Comparison of ENCODE assay signal across 10 cellular contexts in genomic region chr13:110047511-110047910, GRCh38.
A peak's percentile ranks its signal among the peaks of the same experiment; 100 is the strongest.
DNase-seq lines count a peak whose midpoint lies in the region; ATAC-seq and TF ChIP-seq lines count a peak whose summit lies in the region.
"Had no signal": no experiment of that assay in that cellular context is flagged by ENCODE, and none has a peak within 500 bp of the region (broad histone marks: within the 10 kb centered on the region; RNA-seq: fewer than 3 reads in every experiment).

No MANE protein-coding gene starts in this region.

- H3K4me1 ChIP-seq in gastroesophageal sphincter (no peaks in the 10 kb centered on the region), prostate gland (replicated peaks) (no peaks in the 10 kb centered on the region)
- H3K4me1 ChIP-seq: foreskin keratinocyte, suprapubic skin had no signal

- no peak overlapping the region for H3K27ac Mint-ChIP-seq in osteocyte (ENCODE audit: unreplicated experiment)

- ATAC-seq in gastroesophageal sphincter: peak; percentile 66
- ATAC-seq in GM19397 (IDR thresholded peaks at IDR 0.05; ENCODE audit: unreplicated experiment): no peak
- no peak for ATAC-seq in HG03196 (IDR thresholded peaks at IDR 0.05; ENCODE audit: unreplicated experiment)
- ATAC-seq: foreskin keratinocyte had no signal

- H3K4me3 ChIP-seq in gastroesophageal sphincter (no peak overlapping the region), prostate gland (no peak overlapping the region)
- H3K4me3 ChIP-seq: suprapubic skin had no signal

- H3K27me3 ChIP-seq in gastroesophageal sphincter: no peaks in the 10 kb centered on the region
- no peaks in the 10 kb centered on the region for H3K27me3 ChIP-seq in prostate gland (replicated peaks; ENCODE audit: insufficient read depth)
- H3K27me3 ChIP-seq: foreskin keratinocyte, suprapubic skin had no signal

- peaks cover 5% of the 10 kb centered on the region for H3K27me3 Mint-ChIP-seq in osteocyte (ENCODE audit: unreplicated experiment)

- no peak for TF ChIP-seq POLR2A in gastroesophageal sphincter (IDR thresholded peaks at IDR 0.05)
- no peak for TF ChIP-seq POLR2A in prostate gland (IDR thresholded peaks at IDR 0.05)

- 13 to 35% methylated on average over 6 to 7 of the region's 7 CpGs for WGBS in gastroesophageal sphincter (ENCODE audit: low coverage in 1 of 2), 2 donors
- WGBS in prostate gland: 15% methylated on average over 7 of the region's 7 CpGs

- H3K36me3 Mint-ChIP-seq in osteocyte (ENCODE audit: unreplicated experiment): no peaks in the 10 kb centered on the region

- no peaks in the 10 kb centered on the region for H3K4me1 Mint-ChIP-seq in osteocyte (ENCODE audit: unreplicated experiment)

- intact Hi-C loops in prostate gland (cut with DNase I): no loop called here

- DNase-seq in HCEC 1CT: peak; percentile 64
- DNase-seq in SHP77 treated with DMSO at 0.1 percent for 48 hours (lab: John Stamatoyannopoulos, UW): peak; percentile 73
- peak; percentile 30 for DNase-seq in prostate gland (ENCODE audit: low spot score)
- DNase-seq in osteocyte (ENCODE audit: extremely low spot score, unreplicated experiment): no peak
- no peak for DNase-seq in activated CD4-positive, CD25-positive, alpha-beta regulatory T cell (lab: John Stamatoyannopoulos, UW)
- DNase-seq: foreskin keratinocyte had no signal

- H3K9me3 ChIP-seq in gastroesophageal sphincter (no peaks in the 10 kb centered on the region), prostate gland (no peaks in the 10 kb centered on the region)
- H3K9me3 ChIP-seq: suprapubic skin had no signal

- H3K9me3 Mint-ChIP-seq in osteocyte (ENCODE audit: unreplicated experiment): no peaks in the 10 kb centered on the region

- H3K36me3 ChIP-seq in gastroesophageal sphincter (no peaks in the 10 kb centered on the region), prostate gland (no peaks in the 10 kb centered on the region)
- H3K36me3 ChIP-seq: suprapubic skin had no signal

- no peak for TF ChIP-seq EP300 in gastroesophageal sphincter (IDR thresholded peaks at IDR 0.05)

- TF ChIP-seq CTCF in gastroesophageal sphincter (IDR thresholded peaks at IDR 0.05) (no peak), prostate gland (IDR thresholded peaks at IDR 0.05) (no peak), osteocyte (IDR thresholded peaks at IDR 0.05) (no peak)

- H3K4me3 Mint-ChIP-seq in osteocyte (ENCODE audit: unreplicated experiment): no peak overlapping the region

- H3K27ac ChIP-seq in gastroesophageal sphincter: no peak overlapping the region
- no peak overlapping the region for H3K27ac ChIP-seq in prostate gland
- H3K27ac ChIP-seq: foreskin keratinocyte, suprapubic skin had no signal

Comparison
In these comparisons a context has a peak if more than half of its experiments do, and no peak if none do; other contexts are left out.
1. DNase-seq: peak in HCEC 1CT (single experiment), SHP77 treated with DMSO at 0.1 percent for 48 hours (single experiment) and prostate gland (single experiment); none in osteocyte (single experiment) and activated CD4-positive, CD25-positive, alpha-beta regulatory T cell (0 of 4).